ENCODE assay signal across 15 cellular contexts in the genomic region with DNA sequence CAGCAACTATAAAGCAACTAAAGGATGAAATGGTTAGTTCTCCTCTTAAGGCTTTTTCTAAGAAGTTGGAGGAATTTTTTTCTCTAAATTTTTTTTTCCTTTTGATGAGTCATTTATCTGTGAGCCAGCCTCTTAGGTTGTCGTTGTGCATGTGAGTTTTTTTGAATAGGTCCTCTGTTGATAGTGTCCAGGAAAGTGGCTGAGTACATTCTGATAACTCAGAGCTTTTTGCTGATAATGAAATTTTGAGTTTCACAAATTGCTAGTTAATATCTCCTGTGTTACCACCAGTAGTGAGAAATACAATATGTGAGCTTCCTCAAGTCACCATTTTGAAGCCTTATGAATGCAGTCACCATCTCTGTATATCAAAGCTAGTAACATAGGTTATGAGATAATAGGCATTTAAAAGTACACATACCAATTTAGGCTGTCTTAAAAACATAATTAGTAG. TPM values are rescaled to one million over a fixed set of nuclear protein-coding genes. Genes with fewer than 3 reads are reported as not detected.
DNase-seq lines count a peak whose midpoint lies in the region; ATAC-seq, FAIRE-seq and TF ChIP-seq lines count a peak whose summit lies in the region.
"Had no signal": no experiment of that assay in that cellular context is flagged by ENCODE, and none has a peak within 500 bp of the region (broad histone marks: within the 10 kb centered on the region; RNA-seq: fewer than 3 reads in every experiment).

No MANE protein-coding gene starts in this region.

- no peak overlapping the region for H3K4me3 ChIP-seq in cardiac fibroblast (replicated peaks in 1 of 2; ENCODE audit: low read depth in 2 of 2, low read length in 2 of 2)
- H3K4me3 ChIP-seq: right atrium auricular region had no signal

- DNase-seq in Daoy (ENCODE audit: low read depth) (peak; percentile 13), RCC 7860 (ENCODE audit: low spot score) (peak; percentile 21), cardiac fibroblast (ENCODE audit: low read depth in 2 of 2) (peak; percentile 35 to 43), myocyte (ENCODE audit: low read depth) (peak; percentile 4), HT-29 (ENCODE audit: low spot score) (no peak), 8988T (no peak)
- no peak for DNase-seq in activated CD4-positive, alpha-beta T cell treated with anti-CD3 and anti-CD28 coated beads, Interleukin-2, amount 50 U/mL, for 48 hours
- DNase-seq: activated CD8-positive, alpha-beta T cell treated with anti-CD3 and anti-CD28 coated beads, Interleukin-2, amount 10 ng/mL, durations not matched to agents 7 days and 5 days; BE2C; kidney glomerular epithelial cell; NCI-H2081; WERI-Rb-1 had no signal

- peak; percentile 66 for FAIRE-seq in RCC 7860 (lab: Jason Lieb, UNC)

- no peak for TF ChIP-seq CTCF in cardiac fibroblast (IDR thresholded peaks at IDR 0.05; ENCODE audit: low read depth, low read length)

- no peak for ATAC-seq in GM21367 (IDR thresholded peaks at IDR 0.05; ENCODE audit: unreplicated experiment)
- ATAC-seq: activated CD8-positive, alpha-beta T cell treated with anti-CD3 and anti-CD28 coated beads, Interleukin-2, amount 10 ng/mL, durations not matched to agents 7 days and 5 days had no signal

RNA-seq across cellular contexts. Expression of a gene that starts 7.1 kb away (rescaled TPM):
- total RNA-seq in Daoy (2014; rRNA removed; shearing (Covaris generic)), result not detected in 2 replicates
- not detected in 2 replicates for total RNA-seq in myocyte
- not detected for polyA plus RNA-seq in myocyte (2012)
- total RNA-seq in HT-29 (2014; rRNA removed; shearing (Covaris generic)), result 13.0 and 14.2 TPM in 2 replicates

RNA-seq across cellular contexts. Expression of a gene that starts 35.2 kb away (rescaled TPM):
- 58.9 and 71.7 TPM in 2 replicates for total RNA-seq in Daoy (2014; rRNA removed; shearing (Covaris generic))
- 58.1 and 88.1 TPM in 2 replicates for total RNA-seq in myocyte
- 16.2 TPM for polyA plus RNA-seq in myocyte (2012)
- 28.2 and 30.9 TPM in 2 replicates for total RNA-seq in HT-29 (2014; rRNA removed; shearing (Covaris generic))

RNA-seq across cellular contexts. Expression of a gene that starts 52.7 kb away (rescaled TPM):
- not detected in 2 replicates for total RNA-seq in Daoy (2014; rRNA removed; shearing (Covaris generic))
- total RNA-seq in myocyte, result not detected in 2 replicates
- 0.55 TPM for polyA plus RNA-seq in myocyte (2012)
- total RNA-seq in HT-29 (2014; rRNA removed; shearing (Covaris generic)), result 79.2 and 102 TPM in 2 replicates
- total RNA-seq: activated CD8-positive, alpha-beta T cell treated with anti-CD3 and anti-CD28 coated beads, Interleukin-2, amount 10 ng/mL, durations not matched to agents 7 days and 5 days; activated T-helper 1 cell treated with anti-CD3 and anti-CD28 coated beads, Interleukin-12 subunit alpha, Interleukin-12 subunit beta, Interleukin-2, Interleukin-4 antibody, amounts not matched to agents 30 ng/mL and 10 ng/mL and 1 ng/mL, durations not matched to agents 14 hours and 24 hours and 36 hours had no signal

Comparison
In these comparisons a context has a peak if more than half of its experiments do, and no peak if none do; other contexts are left out.
1. DNase-seq: peak in Daoy (single experiment), RCC 7860 (single experiment), cardiac fibroblast (2 of 2) and myocyte (single experiment); none in HT-29 (single experiment), activated CD4-positive, alpha-beta T cell treated with anti-CD3 and anti-CD28 coated beads, Interleukin-2, amount 50 U/mL, for 48 hours (0 of 2) and 8988T (single experiment).
2. RNA of a gene that starts 7.1 kb away (total RNA-seq): 13.0 to 14.2 TPM in HT-29; not detected in Daoy and not detected in myocyte; every median in the first group is over 10 times any median in the second.
3. RNA of a gene that starts 52.7 kb away (total RNA-seq): 79.2 to 102 TPM in HT-29; not detected in Daoy and not detected in myocyte; every median in the first group is over 10 times any median in the second.